ENCODE assay signal across 8 cellular contexts in the genomic region with DNA sequence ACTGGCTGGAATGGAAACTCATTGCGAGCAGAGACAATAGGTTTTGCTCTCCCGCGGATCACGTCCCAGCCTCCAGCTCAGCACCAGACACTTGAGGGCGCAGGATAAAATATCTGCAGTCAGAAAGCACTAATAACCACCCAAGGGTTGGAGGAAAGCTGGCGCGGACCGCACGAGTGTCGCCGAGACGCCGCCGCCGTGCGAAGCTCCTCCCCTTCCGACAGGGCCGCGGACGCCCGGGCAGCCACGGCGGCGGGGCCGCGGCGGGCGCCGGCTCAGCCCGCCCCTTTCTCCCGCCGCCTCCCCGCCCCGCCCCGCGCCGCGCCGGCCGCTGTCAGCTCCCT. TPM values are rescaled to one million over a fixed set of nuclear protein-coding genes. Genes with fewer than 3 reads are reported as not detected.
DNase-seq lines count a peak whose midpoint lies in the region; ATAC-seq and FAIRE-seq lines count a peak whose summit lies in the region.

CMPK1 (plus strand) TSS at position 213 of the 344 bp plus-strand sequence. CDS start 156 bp downstream, outside the sequence.

- peak; percentile 84 for DNase-seq in NCI-H1436 (lab: John Stamatoyannopoulos, UW)
- DNase-seq in amniotic epithelial cell (ENCODE audit: low read depth): peak; percentile 70
- DNase-seq in left ventricle myocardium superior: peak; percentile 91
- DNase-seq in pulmonary artery endothelial cell (ENCODE audit: low read depth, low spot score): peak; percentile 67
- DNase-seq in urothelium cell line (ENCODE audit: low spot score): peak; percentile 88

- intact Hi-C loops in T-helper 1 cell treated with Interleukin-12 subunit alpha and Interleukin-12 subunit beta and Interleukin-4 antibody, amounts not matched to agents 30 ng/mL and 1 ng/mL, for 36 hours (cut with micrococcal nuclease): loop anchor here (1.0 to 5.0 kb wide), 2 partner anchors 141 to 614 kb away; partner anchors contain the start of genes EFCAB14 and PDZK1IP1
- intact Hi-C loops in left ventricle myocardium superior (cut with micrococcal nuclease): no loop called here

- peak; percentile 59 for FAIRE-seq in urothelium cell line (lab: Jason Lieb, UNC)

- ATAC-seq in GM18498 (IDR thresholded peaks at IDR 0.05; ENCODE audit: unreplicated experiment): peak; percentile 80
- ATAC-seq in HG02870 (IDR thresholded peaks at IDR 0.05; ENCODE audit: unreplicated experiment): peak; percentile 70
- peak; percentile 89 for ATAC-seq in left ventricle myocardium superior

RNA-seq across cellular contexts. Expression of gene CMPK1, which starts in this region (rescaled TPM):
- total RNA-seq in T-helper 1 cell treated with Interleukin-12 subunit alpha and Interleukin-12 subunit beta and Interleukin-4 antibody, amounts not matched to agents 30 ng/mL and 1 ng/mL, for 36 hours: 98.2 and 101 TPM in 2 replicates
- total RNA-seq in left ventricle myocardium superior (81.0 TPM), pulmonary artery endothelial cell (114 and 122 TPM in 2 replicates)

Comparison
In these comparisons a context has a peak if more than half of its experiments do, and no peak if none do; other contexts are left out.
1. Peak in every context shown above with its lines: DNase-seq and ATAC-seq.